In the genomic region with DNA sequence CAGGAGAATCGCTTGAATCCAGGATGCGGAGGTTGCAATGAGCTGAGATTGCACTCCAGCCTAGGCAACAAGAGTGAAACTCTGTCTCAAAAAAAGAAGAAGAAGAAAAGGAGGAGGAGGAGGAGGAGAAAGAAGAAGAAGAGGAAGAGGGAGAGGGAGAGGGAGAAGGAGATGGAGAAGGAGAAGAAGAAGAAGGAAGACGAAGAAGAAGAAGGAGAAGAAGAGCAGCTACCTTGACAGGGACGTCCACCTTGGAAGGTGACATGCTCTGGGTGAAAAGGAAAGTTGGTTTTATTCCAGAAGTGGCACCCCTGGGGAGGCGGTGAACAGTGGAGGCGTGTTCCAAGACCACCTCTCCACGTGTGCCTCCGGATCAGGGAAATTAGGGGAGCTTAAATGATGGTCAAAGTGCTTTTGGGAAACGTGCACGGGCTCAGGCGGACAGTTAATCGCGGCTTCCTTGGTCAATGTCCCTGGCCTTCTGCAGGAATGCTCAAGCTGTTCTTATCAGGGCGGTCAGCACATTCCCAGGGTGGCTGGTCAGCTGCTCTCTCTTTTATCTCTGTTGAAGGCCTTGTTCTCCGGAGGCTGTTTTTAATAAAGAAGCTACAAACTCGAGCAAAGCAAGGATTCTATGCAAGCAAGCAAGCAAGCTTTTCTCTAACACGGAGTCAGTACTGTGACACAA, we compare ENCODE assay signal across 33 cellular contexts.
"Had no signal": no experiment of that assay in that cellular context is flagged by ENCODE, and none has a peak within 500 bp of the region (broad histone marks: within the 10 kb centered on the region; RNA-seq: fewer than 3 reads in every experiment).

No MANE protein-coding gene starts in this region.

- H3K4me1 ChIP-seq: body of pancreas, breast epithelium had no signal

- H3K36me3 ChIP-seq: brain microvascular endothelial cell, breast epithelium had no signal

- ATAC-seq: activated CD8-positive, alpha-beta T cell treated with anti-CD3 and anti-CD28 coated beads for 36 hours; activated naive CD4-positive, alpha-beta T cell treated with anti-CD3 and anti-CD28 coated beads, Interleukin-2, amount 50 U/mL, for 72 hours; activated T-cell treated with anti-CD3 and anti-CD28 coated beads, Interleukin-2, amount 50 U/mL, for 4 hours; activated T-cell treated with anti-CD3 and anti-CD28 coated beads, Interleukin-2, amount 50 U/mL, for 72 hours; activated T-helper 17 cell treated with anti-CD3 and anti-CD28 coated beads, Interleukin-2, amount 50 U/mL, for 72 hours; body of pancreas had no signal

- FAIRE-seq: astrocyte had no signal

- H3K27me3 ChIP-seq: body of pancreas, brain microvascular endothelial cell had no signal

- H3K4me3 ChIP-seq: body of pancreas, breast epithelium had no signal

- H3K27ac ChIP-seq: body of pancreas, brain microvascular endothelial cell, breast epithelium, VCaP had no signal

- DNase-seq: activated B cell treated with CpG ODN at 0.5 μM for 24 hours; activated CD4-positive, alpha-beta memory T cell treated with anti-CD3 and anti-CD28 coated beads for 36 hours; activated CD4-positive, alpha-beta T cell treated with anti-CD3 and anti-CD28 coated beads for 4 hours; activated CD4-positive, alpha-beta T cell treated with anti-CD3 and anti-CD28 coated beads, Interleukin-2, amount 10 ng/mL, durations not matched to agents 24 days and 14 days; activated CD4-positive, alpha-beta T cell treated with anti-CD3 and anti-CD28 coated beads, Interleukin-2, amount 50 U/mL, for 1 hour; activated CD4-positive, alpha-beta T cell treated with anti-CD3 and anti-CD28 coated beads, Interleukin-2, amount 50 U/mL, for 4 hours; activated CD4-positive, CD25-positive, alpha-beta regulatory T cell treated with anti-CD3 and anti-CD28 coated beads, Interleukin-2, amount 50 U/mL, for 72 hours; activated CD8-positive, alpha-beta memory T cell treated with anti-CD3 and anti-CD28 coated beads, Interleukin-2, amount 50 U/mL, for 4 hours; activated CD8-positive, alpha-beta T cell treated with anti-CD3 and anti-CD28 coated beads for 36 hours; activated effector memory CD4-positive, alpha-beta T cell treated with anti-CD3 and anti-CD28 coated beads, Interleukin-2, amount 50 U/mL, for 16 hours; activated gamma-delta T cell treated with Interleukin-2 at 50 U/mL for 16 hours; activated naive CD4-positive, alpha-beta T cell; activated naive CD4-positive, alpha-beta T cell treated with anti-CD3 and anti-CD28 coated beads for 36 hours; activated naive CD4-positive, alpha-beta T cell treated with anti-CD3 and anti-CD28 coated beads, Interleukin-2, amount 50 U/mL, for 16 hours; activated naive CD8-positive, alpha-beta T cell treated with anti-CD3 and anti-CD28 coated beads for 36 hours; activated T-cell treated with anti-CD3 and anti-CD28 coated beads for 4 hours; activated T-cell treated with anti-CD3 and anti-CD28 coated beads, Interleukin-2, amount 50 U/mL, for 1 hour; activated T-cell treated with anti-CD3 and anti-CD28 coated beads, Interleukin-2, amount 50 U/mL, for 4 hours; activated T-cell treated with anti-CD3 and anti-CD28 coated beads, Interleukin-2, amount 50 U/mL, for 72 hours; amygdala; anterior cingulate cortex; body of pancreas; brain microvascular endothelial cell; central memory CD4-positive, alpha-beta T cell; SW 1271; T-helper 1 cell; T-helper 2 cell; T-helper 9 cell had no signal
